Comparison of ENCODE assay signal across 8 cellular contexts in the genomic region with DNA sequence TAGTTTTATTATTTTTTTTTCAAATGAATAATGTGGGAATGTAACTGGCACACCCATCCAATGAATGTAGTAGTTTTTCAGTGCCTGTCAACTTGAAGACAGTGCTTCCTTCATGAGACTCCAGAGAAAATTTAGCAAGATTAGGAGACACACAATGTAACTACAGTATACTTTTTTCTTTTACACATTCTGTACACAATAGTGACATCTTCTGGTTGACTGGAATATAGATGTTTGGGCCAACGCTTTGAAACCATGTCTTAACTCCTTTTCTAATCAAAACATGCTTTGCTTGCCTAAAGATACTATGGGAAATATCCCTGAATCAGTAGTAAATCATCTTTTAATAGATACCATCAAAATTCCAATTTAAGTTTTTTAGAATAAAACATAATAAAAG.
DNase-seq lines count a peak whose midpoint lies in the region; ATAC-seq and TF ChIP-seq lines count a peak whose summit lies in the region.

No MANE protein-coding gene starts in this region.

- no peaks in the 10 kb centered on the region for H3K4me1 Mint-ChIP-seq in activated T-cell treated with anti-CD3 and anti-CD28 coated beads, Interleukin-2, amount 50 U/mL, for 72 hours (ENCODE audit: low read depth)

- no peaks in the 10 kb centered on the region for H3K36me3 Mint-ChIP-seq in activated T-cell treated with anti-CD3 and anti-CD28 coated beads, Interleukin-2, amount 50 U/mL, for 72 hours (ENCODE audit: insufficient read depth in 2 of 2)

- H4K91ac ChIP-seq in mesenchymal stem cell (ENCODE audit: low read length): no peak overlapping the region

- no peak overlapping the region for H2BK120ac ChIP-seq in mesenchymal stem cell (ENCODE audit: low read depth, low read length)

- H3K14ac ChIP-seq in mesenchymal stem cell (ENCODE audit: low read length in 2 of 2): no peak overlapping the region

- no peak overlapping the region for H2BK12ac ChIP-seq in mesenchymal stem cell (ENCODE audit: low read length in 2 of 2)

- H3K9me3 ChIP-seq in mesenchymal stem cell (ENCODE audit: control insufficient read depth, low read length): no peaks in the 10 kb centered on the region

- TF ChIP-seq CTCF in GM12874 (IDR thresholded peaks at IDR 0.05; ENCODE audit: insufficient read depth, low read depth, low read length) (peak; percentile 33), cardiac fibroblast (IDR thresholded peaks at IDR 0.05; ENCODE audit: low read depth, low read length) (peak; percentile 51)

- no peaks in the 10 kb centered on the region for H3K9me3 Mint-ChIP-seq in activated T-cell treated with anti-CD3 and anti-CD28 coated beads, Interleukin-2, amount 50 U/mL, for 72 hours

- no peaks in the 10 kb centered on the region for H3K27me3 Mint-ChIP-seq in activated T-cell treated with anti-CD3 and anti-CD28 coated beads, Interleukin-2, amount 50 U/mL, for 72 hours (ENCODE audit: low read depth)

- peak; percentile 63 for ATAC-seq in HG02981 (IDR thresholded peaks at IDR 0.05; ENCODE audit: unreplicated experiment)
- ATAC-seq in activated T-cell treated with anti-CD3 and anti-CD28 coated beads, Interleukin-2, amount 50 U/mL, for 72 hours (replicated peaks in 1 of 2): no peak
- ATAC-seq in GM21360 (IDR thresholded peaks at IDR 0.05; ENCODE audit: unreplicated experiment): no peak

- H3K27ac ChIP-seq in mesenchymal stem cell (ENCODE audit: low read length, poor library complexity, severe bottlenecking): no peak overlapping the region

- H3K4ac ChIP-seq in mesenchymal stem cell (ENCODE audit: low read depth in 1 of 2, low read length in 2 of 2): no peak overlapping the region

- no peak overlapping the region for H3K4me3 Mint-ChIP-seq in activated T-cell treated with anti-CD3 and anti-CD28 coated beads, Interleukin-2, amount 50 U/mL, for 72 hours

- no peak overlapping the region for H3K18ac ChIP-seq in mesenchymal stem cell (ENCODE audit: low read depth in 1 of 2, low read length in 2 of 2)

- DNase-seq in NCI-H345 (lab: John Stamatoyannopoulos, UW) (peak; percentile 36), cardiac fibroblast (ENCODE audit: low read depth in 2 of 2) (peak; percentile 56 to 67), mesenchymal stem cell (peak; percentile 57), NCI-H1048 (lab: John Stamatoyannopoulos, UW) (no peak)
- no peak for DNase-seq in activated T-cell treated with anti-CD3 and anti-CD28 coated beads, Interleukin-2, amount 50 U/mL, for 72 hours

- 20% methylated on average over 1 of the region's 1 CpG for WGBS in mesenchymal stem cell

- H2AFZ ChIP-seq in mesenchymal stem cell (ENCODE audit: low read depth, low read length): no peak overlapping the region

- no peak overlapping the region for H2AK5ac ChIP-seq in mesenchymal stem cell (ENCODE audit: low read length, severe bottlenecking)

- no peak overlapping the region for H3K4me2 ChIP-seq in mesenchymal stem cell (ENCODE audit: low read length, poor library complexity, severe bottlenecking)

- H4K8ac ChIP-seq in mesenchymal stem cell (ENCODE audit: low read length): no peak overlapping the region

- H2BK15ac ChIP-seq in mesenchymal stem cell (ENCODE audit: low read depth, poor library complexity, severe bottlenecking): no peak overlapping the region

- H3K36me3 ChIP-seq in mesenchymal stem cell (ENCODE audit: control insufficient read depth in 1 of 2, insufficient read depth in 2 of 2, low read depth in 1 of 2, low read length in 2 of 2): no peaks in the 10 kb centered on the region

- H3K9ac ChIP-seq in mesenchymal stem cell (ENCODE audit: low read length): no peak overlapping the region

- no peak overlapping the region for H3K4me3 ChIP-seq in cardiac fibroblast (replicated peaks in 1 of 2; ENCODE audit: low read depth in 2 of 2, low read length in 2 of 2)
- no peak overlapping the region for H3K4me3 ChIP-seq in mesenchymal stem cell (ENCODE audit: insufficient read depth in 1 of 2, low read depth in 1 of 2, low read length in 2 of 2)

- no peak overlapping the region for H3K23ac ChIP-seq in mesenchymal stem cell (ENCODE audit: low read length in 2 of 2)

- H3K27me3 ChIP-seq in mesenchymal stem cell (ENCODE audit: control insufficient read depth in 1 of 2, insufficient read depth in 1 of 2, low read length in 2 of 2): no peaks in the 10 kb centered on the region

- no peaks in the 10 kb centered on the region for H3K79me1 ChIP-seq in mesenchymal stem cell (replicated peaks; ENCODE audit: low read length, poor library complexity, severe bottlenecking)

- no peaks in the 10 kb centered on the region for H3K4me1 ChIP-seq in mesenchymal stem cell (ENCODE audit: control insufficient read depth, insufficient read depth, low read depth, low read length)

- H3K27ac Mint-ChIP-seq in activated T-cell treated with anti-CD3 and anti-CD28 coated beads, Interleukin-2, amount 50 U/mL, for 72 hours: no peak overlapping the region

- no peak overlapping the region for H2BK5ac ChIP-seq in mesenchymal stem cell (ENCODE audit: low read depth, low read length, poor library complexity, severe bottlenecking)

Comparison
In these comparisons a context has a peak if more than half of its experiments do, and no peak if none do; other contexts are left out.
1. DNase-seq: peak in NCI-H345 (single experiment), cardiac fibroblast (2 of 2) and mesenchymal stem cell (single experiment); none in activated T-cell treated with anti-CD3 and anti-CD28 coated beads, Interleukin-2, amount 50 U/mL, for 72 hours (0 of 2) and NCI-H1048 (single experiment).